ENCODE assay signal across 13 cellular contexts in genomic region chr4:71126719-71127118, GRCh38.
DNase-seq lines count a peak whose midpoint lies in the region; TF ChIP-seq lines count a peak whose summit lies in the region.
"Had no signal": no experiment of that assay in that cellular context is flagged by ENCODE, and none has a peak within 500 bp of the region (broad histone marks: within the 10 kb centered on the region; RNA-seq: fewer than 3 reads in every experiment).

No MANE protein-coding gene starts in this region.

- H3K4me3 ChIP-seq in AG04450 (ENCODE audit: low read depth, low read length) (no peak overlapping the region), kidney epithelial cell (ENCODE audit: low read depth, low read length) (no peak overlapping the region)
- H3K4me3 ChIP-seq: BLaER1, thyroid gland had no signal

- H3K9me3 ChIP-seq in AG04450 (ENCODE audit: control insufficient read depth, insufficient read depth, low read length) = no peaks in the 10 kb centered on the region
- H3K9me3 ChIP-seq: BLaER1, thyroid gland had no signal

- CTCF ChIA-PET in AG04450 (lab: Charles Lee) = no interaction called here

- H3K36me3 ChIP-seq in kidney epithelial cell (ENCODE audit: control insufficient read depth, insufficient read depth, low read length) = no peaks in the 10 kb centered on the region
- H3K36me3 ChIP-seq: BLaER1, thyroid gland had no signal

- peak; percentile 91 for DNase-seq in AG04450 (ENCODE audit: low read depth, low spot score)
- DNase-seq in HK-2 (ENCODE audit: unreplicated experiment) = peak; percentile 62
- DNase-seq in amniotic epithelial cell (ENCODE audit: low read depth) = peak; percentile 98
- DNase-seq in kidney epithelial cell (ENCODE audit: low read depth) = peak; percentile 86
- DNase-seq in activated CD4-positive, alpha-beta T cell treated with anti-CD3 and anti-CD28 coated beads, Interleukin-2, amount 50 U/mL, for 1 hour = no peak
- DNase-seq in NCI-H510A treated with DMSO at 0.1 percent for 48 hours (lab: John Stamatoyannopoulos, UW) = no peak
- no peak for DNase-seq in putamen (ENCODE audit: low spot score)
- DNase-seq in NCI-H2196 treated with DMSO at 0.1 percent for 48 hours (lab: John Stamatoyannopoulos, UW; ENCODE audit: unreplicated experiment) = no peak
- DNase-seq: activated T-cell treated with anti-CD3 and anti-CD28 coated beads for 4 hours, anterior cingulate cortex, Right ventricle myocardium superior, thyroid gland had no signal

- POLR2A ChIA-PET in AG04450 (lab: Yijun Ruan, JAX) = interaction anchor here (0.8 kb wide), 1 partner anchor 203 kb away, joined by 3 read pairs; no protein-coding TSS in a partner anchor

- TF ChIP-seq CTCF in AG04450 (IDR thresholded peaks at IDR 0.05; ENCODE audit: low read depth, low read length) (no peak), kidney epithelial cell (IDR thresholded peaks at IDR 0.05; ENCODE audit: insufficient read depth, low read length, poor library complexity, severe bottlenecking) (no peak)

- H3K27me3 ChIP-seq in AG04450 (ENCODE audit: control insufficient read depth, insufficient read depth, low read length) (no peaks in the 10 kb centered on the region), kidney epithelial cell (ENCODE audit: control insufficient read depth, insufficient read depth, low read length) (no peaks in the 10 kb centered on the region)
- H3K27me3 ChIP-seq: BLaER1, thyroid gland had no signal

- no peak overlapping the region for H3K27ac ChIP-seq in AG04450 (ENCODE audit: low read depth, low read length)
- H3K27ac ChIP-seq: BLaER1, thyroid gland had no signal

Comparison
In these comparisons a context has a peak if more than half of its experiments do, and no peak if none do; other contexts are left out.
1. DNase-seq: peak in AG04450 (single experiment), HK-2 (single experiment), amniotic epithelial cell (single experiment) and kidney epithelial cell (single experiment); none in activated CD4-positive, alpha-beta T cell treated with anti-CD3 and anti-CD28 coated beads, Interleukin-2, amount 50 U/mL, for 1 hour (single experiment), NCI-H510A treated with DMSO at 0.1 percent for 48 hours (single experiment), putamen (single experiment) and NCI-H2196 treated with DMSO at 0.1 percent for 48 hours (single experiment).